In the genomic region with DNA sequence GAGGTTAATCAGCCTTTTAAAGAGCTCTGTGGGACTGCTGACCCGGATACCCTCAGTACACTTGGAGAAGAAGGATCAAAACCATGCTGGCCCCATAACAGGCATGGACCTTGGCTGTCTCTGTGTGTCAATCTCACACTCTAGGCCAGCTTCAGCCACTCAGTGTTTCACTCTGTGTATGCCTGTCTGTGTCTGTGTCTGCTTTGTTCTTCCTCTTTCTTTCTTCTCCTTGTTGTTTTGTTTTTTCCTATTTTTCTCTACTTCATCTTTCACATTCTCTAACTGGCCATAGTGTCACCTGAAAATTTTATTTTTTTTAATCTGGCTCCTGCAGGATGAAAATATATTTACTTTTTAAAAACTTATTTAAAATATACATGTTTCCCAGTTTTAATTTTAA, we compare ENCODE assay signal across 11 cellular contexts. TPM values are rescaled to one million over a fixed set of nuclear protein-coding genes. Genes with fewer than 3 reads are reported as not detected.
A peak's percentile ranks its signal among the peaks of the same experiment; 100 is the strongest.
DNase-seq lines count a peak whose midpoint lies in the region; ATAC-seq, FAIRE-seq and TF ChIP-seq lines count a peak whose summit lies in the region.
"Had no signal": no experiment of that assay in that cellular context is flagged by ENCODE, and none has a peak within 500 bp of the region (broad histone marks: within the 10 kb centered on the region; RNA-seq: fewer than 3 reads in every experiment).

No MANE protein-coding gene starts in this region.

- H3K9me3 Mint-ChIP-seq in GM23338: peaks cover 9% of the 10 kb centered on the region; the same call in 2 of the 3 replicates
- H3K9me3 Mint-ChIP-seq in activated CD8-positive, alpha-beta T cell treated with anti-CD3 and anti-CD28 coated beads, Interleukin-2, amount 10 ng/mL, durations not matched to agents 7 days and 5 days (ENCODE audit: insufficient read depth): no peaks in the 10 kb centered on the region
- H3K9me3 Mint-ChIP-seq: CD4-positive, alpha-beta memory T cell had no signal

- H3K9me2 ChIP-seq in GM23338 (ENCODE audit: insufficient read depth) (no peaks in the 10 kb centered on the region), PC-9 (ENCODE audit: insufficient read depth) (no peaks in the 10 kb centered on the region)

- H3K27me3 ChIP-seq in GM23338 (ENCODE audit: insufficient read depth) (no peaks in the 10 kb centered on the region), PC-9 (ENCODE audit: insufficient read depth, low read depth) (no peaks in the 10 kb centered on the region)
- H3K27me3 ChIP-seq: brain microvascular endothelial cell had no signal

- no peak for FAIRE-seq in frontal cortex (lab: Jason Lieb, UNC)

- H3K4me1 ChIP-seq in GM23338 (ENCODE audit: insufficient read depth): no peaks in the 10 kb centered on the region
- peaks cover 28% of the 10 kb centered on the region for H3K4me1 ChIP-seq in PC-9 (replicated peaks; ENCODE audit: insufficient read depth)
- H3K4me1 ChIP-seq: HAP-1 had no signal

- TF ChIP-seq CTCF in GM23338 (conservative IDR thresholded peaks at IDR 0.05; ENCODE audit: low read depth in 2 of 2) (no peak), PC-9 (conservative IDR thresholded peaks at IDR 0.05) (no peak)

- H3K4me2 ChIP-seq in GM23338: no peak overlapping the region
- peak overlapping the region; percentile 20; the same call in 1 of the 2 replicates for H3K4me2 ChIP-seq in PC-9

- POLR2A ChIA-PET in PC-9 (lab: Charles Lee; ENCODE audit: unreplicated experiment): interaction anchor here (0.7 to 1.0 kb wide), 6 partner anchors 25 to 851 kb away, joined by 3 to 17 read pairs (median 8); no protein-coding TSS in a partner anchor
- POLR2A ChIA-PET in activated CD8-positive, alpha-beta T cell treated with anti-CD3 and anti-CD28 coated beads, Interleukin-2, amount 10 ng/mL, durations not matched to agents 7 days and 5 days (lab: Charles Lee): no interaction called here

- no TSS peak for BruUV-seq in PC-9 (replicated peaks; lab: Mats Ljungman, UMichigan)

- H3K36me3 Mint-ChIP-seq in GM23338 (ENCODE audit: low read depth): peaks cover 9% of the 10 kb centered on the region; the same call in 1 of the 3 replicates
- H3K36me3 Mint-ChIP-seq in activated CD8-positive, alpha-beta T cell treated with anti-CD3 and anti-CD28 coated beads, Interleukin-2, amount 10 ng/mL, durations not matched to agents 7 days and 5 days (ENCODE audit: low read depth): no peaks in the 10 kb centered on the region
- H3K36me3 Mint-ChIP-seq: CD4-positive, alpha-beta memory T cell had no signal

- CTCF ChIA-PET in PC-9 (lab: Charles Lee): interaction anchor here (0.7 to 2.2 kb wide), 8 partner anchors 80 to 1354 kb away, joined by 3 to 10 read pairs (median 3); no protein-coding TSS in a partner anchor
- CTCF ChIA-PET in activated CD8-positive, alpha-beta T cell treated with anti-CD3 and anti-CD28 coated beads, Interleukin-2, amount 10 ng/mL, durations not matched to agents 7 days and 5 days (lab: Charles Lee): interaction anchor here (0.7 to 4.4 kb wide), 16 partner anchors 10 to 526 kb away, joined by 3 to 26 read pairs (median 4); partner anchors contain the start of gene TSC22D2

- H3K36me3 ChIP-seq in GM23338 (ENCODE audit: insufficient read depth) (no peaks in the 10 kb centered on the region; the same call in 1 of the 2 replicates), PC-9 (ENCODE audit: low read depth) (no peaks in the 10 kb centered on the region)
- H3K36me3 ChIP-seq: brain microvascular endothelial cell, HAP-1 had no signal

- DNase-seq in GM23338 (ENCODE audit: low spot score) (no peak), PC-9 (no peak), islet precursor cell (peak; percentile 65), renal cortical epithelial cell (ENCODE audit: low read depth) (peak; percentile 4), frontal cortex (ENCODE audit: low spot score in 2 of 2) (no peak)
- no peak for DNase-seq in stimulated activated CD4-positive, alpha-beta T cell treated with anti-CD3 and anti-CD28 coated beads, Interleukin-2, amount 100 ng/mL, for 24 hours
- no peak for DNase-seq in activated CD8-positive, alpha-beta T cell treated with anti-CD3 and anti-CD28 coated beads, Interleukin-2, amount 10 ng/mL, durations not matched to agents 7 days and 5 days

- H3K27ac ChIP-seq in GM23338 (ENCODE audit: low read depth) (no peak overlapping the region), PC-9 (no peak overlapping the region)
- H3K27ac ChIP-seq: brain microvascular endothelial cell had no signal

- H3K27ac Mint-ChIP-seq in GM23338: no peak overlapping the region
- H3K27ac Mint-ChIP-seq in activated CD8-positive, alpha-beta T cell treated with anti-CD3 and anti-CD28 coated beads, Interleukin-2, amount 10 ng/mL, durations not matched to agents 7 days and 5 days: no peak overlapping the region
- H3K27ac Mint-ChIP-seq: CD4-positive, alpha-beta memory T cell had no signal

- H3K79me2 ChIP-seq in GM23338 (replicated peaks; ENCODE audit: insufficient read depth) (no peaks in the 10 kb centered on the region), PC-9 (ENCODE audit: low read depth) (no peaks in the 10 kb centered on the region)

- peaks cover 2% of the 10 kb centered on the region; the same call in 2 of the 3 replicates for H3K4me1 Mint-ChIP-seq in GM23338
- H3K4me1 Mint-ChIP-seq in activated CD8-positive, alpha-beta T cell treated with anti-CD3 and anti-CD28 coated beads, Interleukin-2, amount 10 ng/mL, durations not matched to agents 7 days and 5 days (ENCODE audit: low read depth): no peaks in the 10 kb centered on the region
- H3K4me1 Mint-ChIP-seq: CD4-positive, alpha-beta memory T cell had no signal

- intact Hi-C loops in PC-9 (cut with micrococcal nuclease; ENCODE audit: unreplicated experiment): loop anchor here (1.0 to 2.0 kb wide), 7 partner anchors 22 to 528 kb away; no protein-coding TSS in a partner anchor

- H3K27me3 Mint-ChIP-seq in GM23338 (ENCODE audit: insufficient read depth, low read depth, poor library complexity): peaks cover 2% of the 10 kb centered on the region
- peaks cover 5% of the 10 kb centered on the region for H3K27me3 Mint-ChIP-seq in activated CD8-positive, alpha-beta T cell treated with anti-CD3 and anti-CD28 coated beads, Interleukin-2, amount 10 ng/mL, durations not matched to agents 7 days and 5 days (ENCODE audit: low read depth)

- H3K9me3 ChIP-seq in PC-9 (ENCODE audit: insufficient read depth, low read depth): peaks cover 11% of the 10 kb centered on the region

- ATAC-seq in GM23338 (peak; percentile 38; the same call in 2 of the 3 replicates), HG03457 (IDR thresholded peaks at IDR 0.05; ENCODE audit: unreplicated experiment) (no peak)
- ATAC-seq in activated CD8-positive, alpha-beta T cell treated with anti-CD3 and anti-CD28 coated beads, Interleukin-2, amount 10 ng/mL, durations not matched to agents 7 days and 5 days: no peak

- H3K4me3 ChIP-seq in GM23338 (no peak overlapping the region), PC-9 (no peak overlapping the region)
- H3K4me3 ChIP-seq: HAP-1 had no signal

- no peaks in the 10 kb centered on the region for H3F3A ChIP-seq in GM23338 (replicated peaks; ENCODE audit: low read depth)
- H3F3A ChIP-seq in PC-9 (ENCODE audit: insufficient read depth, low read depth): peaks cover 23% of the 10 kb centered on the region

- no peak overlapping the region for H2AFZ ChIP-seq in GM23338
- no peak overlapping the region for H2AFZ ChIP-seq in PC-9

- no peak overlapping the region for H3K4me3 Mint-ChIP-seq in GM23338
- no peak overlapping the region for H3K4me3 Mint-ChIP-seq in activated CD8-positive, alpha-beta T cell treated with anti-CD3 and anti-CD28 coated beads, Interleukin-2, amount 10 ng/mL, durations not matched to agents 7 days and 5 days
- H3K4me3 Mint-ChIP-seq: CD4-positive, alpha-beta memory T cell had no signal

- H4K20me1 ChIP-seq in GM23338 (replicated peaks; ENCODE audit: insufficient read depth) (no peaks in the 10 kb centered on the region), PC-9 (ENCODE audit: insufficient read depth) (no peaks in the 10 kb centered on the region)

TF ChIP-seq in GM23338, 12 proteins besides CTCF, POLR2A, EP300 and RAD21 (continues in another document):
- TF ChIP-seq REST (IDR thresholded peaks at IDR 0.05; ENCODE audit: unreplicated experiment) (no peak), EZH2 (IDR thresholded peaks at IDR 0.05; ENCODE audit: low read depth, unreplicated experiment) (no peak), ZNF114 (CRISPR knock-in tag; IDR thresholded peaks at IDR 0.05) (no peak)

RNA-seq across cellular contexts. Expression of gene SERP1, which starts 51.1 kb away (rescaled TPM):
- 214 and 252 TPM in 2 replicates for total RNA-seq in GM23338 (2014; rRNA removed; shearing (Covaris generic))
- polyA plus RNA-seq in GM23338 (2016; fragmentation: Nextera tagmentation; extraction: Ambion mirVana): 211 and 229 TPM in 2 replicates
- total RNA-seq in PC-9 (2021): 106 and 113 TPM in 2 replicates
- total RNA-seq in renal cortical epithelial cell: 144 and 170 TPM in 2 replicates
- 67.3 TPM for total RNA-seq in frontal cortex
- total RNA-seq in activated CD8-positive, alpha-beta T cell treated with anti-CD3 and anti-CD28 coated beads, Interleukin-2, amount 10 ng/mL, durations not matched to agents 7 days and 5 days: 10 to 100 TPM; 83.4 to 87.3 TPM

RNA-seq across cellular contexts. Expression of gene EIF2A, which starts 51.4 kb away (rescaled TPM):
- 114 and 153 TPM in 2 replicates for total RNA-seq in GM23338 (2014; rRNA removed; shearing (Covaris generic))
- 65.6 and 95.2 TPM in 2 replicates for polyA plus RNA-seq in GM23338 (2016; fragmentation: Nextera tagmentation; extraction: Ambion mirVana)
- total RNA-seq in PC-9 (2021) (96.4 and 102 TPM in 2 replicates), renal cortical epithelial cell (148 and 187 TPM in 2 replicates), frontal cortex (201 TPM)
- total RNA-seq in activated CD8-positive, alpha-beta T cell treated with anti-CD3 and anti-CD28 coated beads, Interleukin-2, amount 10 ng/mL, durations not matched to agents 7 days and 5 days: 10 to 100 TPM; 77.0 to 89.0 TPM

Comparison
In these comparisons a context has a peak if more than half of its experiments do, and no peak if none do; other contexts are left out.
1. DNase-seq: peak in islet precursor cell (single experiment) and renal cortical epithelial cell (single experiment); none in GM23338 (single experiment), PC-9 (0 of 2), stimulated activated CD4-positive, alpha-beta T cell treated with anti-CD3 and anti-CD28 coated beads, Interleukin-2, amount 100 ng/mL, for 24 hours (0 of 2), frontal cortex (0 of 2) and activated CD8-positive, alpha-beta T cell treated with anti-CD3 and anti-CD28 coated beads, Interleukin-2, amount 10 ng/mL, durations not matched to agents 7 days and 5 days (single experiment).